21 cellular contexts compared by ENCODE assay signal in the genomic region with DNA sequence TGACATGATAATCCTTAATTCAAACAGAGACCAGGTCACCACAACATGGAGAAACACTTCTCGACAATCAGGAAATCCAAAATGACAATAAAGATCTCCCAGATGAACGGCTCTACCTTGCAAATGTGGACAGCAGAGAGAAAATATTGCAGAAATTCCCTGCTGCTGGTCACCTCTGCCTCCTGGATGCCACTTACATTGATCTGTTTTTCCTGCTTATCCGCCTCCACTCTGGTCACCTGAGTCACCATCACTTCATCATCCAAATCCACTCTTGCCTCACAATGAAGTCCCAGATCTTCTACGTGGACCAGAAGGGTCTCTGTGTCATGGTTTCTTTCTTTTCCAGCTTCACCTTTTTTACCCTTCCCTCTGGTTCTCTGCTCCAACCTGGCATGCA. TPM values are rescaled to one million over a fixed set of nuclear protein-coding genes. Genes with fewer than 3 reads are reported as not detected.
DNase-seq lines count a peak whose midpoint lies in the region; ATAC-seq, FAIRE-seq and TF ChIP-seq lines count a peak whose summit lies in the region.
"Had no signal": no experiment of that assay in that cellular context is flagged by ENCODE, and none has a peak within 500 bp of the region (broad histone marks: within the 10 kb centered on the region; RNA-seq: fewer than 3 reads in every experiment).

No MANE protein-coding gene starts in this region.

- no peak for TF ChIP-seq EP300 in HepG2 (IDR thresholded peaks at IDR 0.05; ENCODE audit: low read depth in 2 of 2, low read length in 2 of 2)
- TF ChIP-seq EP300 in HepG2 (CRISPR knock-in tag; IDR thresholded peaks at IDR 0.05; ENCODE audit: borderline replicate concordance), result no peak

- no TSS peak for BruUV-seq in HepG2 (replicated peaks; lab: Mats Ljungman, UMichigan)

- peaks cover 5% of the 10 kb centered on the region for H3K36me3 Mint-ChIP-seq in T-helper 17 cell (ENCODE audit: low read depth)

- TF ChIP-seq POLR2A in HepG2 (IDR thresholded peaks at IDR 0.05; ENCODE audit: insufficient read depth in 1 of 2, low read depth in 2 of 2, low read length in 2 of 2), result no peak

- H3K4me1 Mint-ChIP-seq in T-helper 17 cell, result peaks cover 59% of the 10 kb centered on the region
- H3K4me1 Mint-ChIP-seq: neural crest cell had no signal

- H3K9me3 ChIP-seq in liver (ENCODE audit: control insufficient read depth in 4 of 4, low read length in 3 of 4) (no peaks in the 10 kb centered on the region), HepG2 (ENCODE audit: low read length) (no peaks in the 10 kb centered on the region), T-helper 17 cell (ENCODE audit: control insufficient read depth, low read length, poor library complexity, severe bottlenecking) (no peaks in the 10 kb centered on the region), esophagus (ENCODE audit: control insufficient read depth in 2 of 2, insufficient read depth in 1 of 2, low read depth in 1 of 2, low read length in 1 of 2) (no peaks in the 10 kb centered on the region)

- H3K27me3 ChIP-seq in liver (ENCODE audit: control insufficient read depth in 4 of 4, insufficient read depth in 4 of 4, low read length in 3 of 4) (no peaks in the 10 kb centered on the region), HepG2 (ENCODE audit: control insufficient read depth in 1 of 2, insufficient read depth in 2 of 2, low read length in 2 of 2) (no peaks in the 10 kb centered on the region), esophagus (ENCODE audit: control insufficient read depth in 1 of 2, insufficient read depth in 2 of 2, low read length in 2 of 2) (no peaks in the 10 kb centered on the region)

- TF ChIP-seq RAD21 in liver (IDR thresholded peaks at IDR 0.05) (no peak), HepG2 (CRISPR knock-in tag; IDR thresholded peaks at IDR 0.05) (no peak)

- peaks cover 0 to 32% (median 15%) of the 10 kb centered on the region in 4 donors for H3K4me1 ChIP-seq in liver (ENCODE audit: control insufficient read depth in 4 of 4, insufficient read depth in 4 of 4, low read length in 3 of 4)
- no peaks in the 10 kb centered on the region for H3K4me1 ChIP-seq in HepG2 (ENCODE audit: insufficient read depth, low read length)
- H3K4me1 ChIP-seq in esophagus (ENCODE audit: control insufficient read depth in 2 of 2, insufficient read depth in 2 of 2, low read length in 1 of 2), result peaks cover 0 to 18% of the 10 kb centered on the region in 2 donors

- H3K4me2 ChIP-seq in HepG2 (ENCODE audit: low read depth, low read length), result no peak overlapping the region

- intact Hi-C loops in HepG2 (cut with micrococcal nuclease; ENCODE audit: unreplicated experiment), result no loop called here

- peak overlapping the region; percentile 26 to 29 for H3K27ac ChIP-seq in liver (ENCODE audit: low read depth in 1 of 2, low read length in 2 of 2)
- H3K27ac ChIP-seq in HepG2 (ENCODE audit: extremely low read length, insufficient read depth, low read length), result no peak overlapping the region
- peak overlapping the region; percentile 40 to 57 for H3K27ac ChIP-seq in esophagus (ENCODE audit: low read depth in 2 of 2, low read length in 1 of 2)
- H3K27ac ChIP-seq: HL-60 had no signal

- TF ChIP-seq CTCF in liver (IDR thresholded peaks at IDR 0.05; ENCODE audit: low read depth, low read length, missing input control) (no peak), HepG2 (CRISPR knock-in tag; IDR thresholded peaks at IDR 0.05) (no peak)

- WGBS in liver, result 60% methylated on average over 4 of the region's 4 CpGs
- WGBS in HepG2 (ENCODE audit: low lambda C conversion rate), result 23% methylated on average over 4 of the region's 4 CpGs
- WGBS in esophagus, 2 donors, result 62 to 77% methylated on average over 4 of the region's 4 CpGs

- DNase-seq in HepG2 (ENCODE audit: low spot score) (no peak), T-helper 17 cell (no peak), GM19238 (ENCODE audit: insufficient read length, low spot score) (no peak), iPS-NIHi7 (ENCODE audit: extremely low spot score) (no peak), H4 (ENCODE audit: low spot score) (no peak), SHP77 (lab: John Stamatoyannopoulos, UW) (no peak)
- DNase-seq: activated T-cell treated with anti-CD3 and anti-CD28 coated beads, Interleukin-2, amount 50 U/mL, for 4 hours; amygdala; cerebellar nuclear complex; effector memory CD8-positive, alpha-beta T cell; GDM1; islet precursor cell; KBM-7; mesendoderm; NCI-H526 treated with DMSO at 0.1 percent for 48 hours; OCI-M1; stimulated activated naive CD4-positive, alpha-beta T cell treated with Interleukin-2 at 50 U/mL for 16 hours had no signal

- H3K27ac Mint-ChIP-seq in T-helper 17 cell, result peak overlapping the region; percentile 97

- H3K4me3 ChIP-seq in liver (ENCODE audit: low read depth in 1 of 3, low read length in 3 of 3) (no peak overlapping the region), HepG2 (replicated peaks in 1 of 3; ENCODE audit: insufficient read depth in 1 of 3, low read depth in 2 of 3, low read length in 3 of 3) (no peak overlapping the region), esophagus (ENCODE audit: low read depth in 1 of 2, low read length in 2 of 2) (no peak overlapping the region)

- H3K9ac ChIP-seq in liver (ENCODE audit: low read depth in 1 of 2, low read length in 2 of 2) (no peak overlapping the region), HepG2 (ENCODE audit: insufficient read depth, low read depth, low read length) (no peak overlapping the region)

- no peak overlapping the region for H2AFZ ChIP-seq in HepG2 (ENCODE audit: low read length)

- in situ Hi-C loops in HepG2 (cut with HindIII; ENCODE audit: extremely low pct_ligation_motif_present, low pct_unique_long_range_greater_than_20kb), result no loop called here

- H4K20me1 ChIP-seq in HepG2 (ENCODE audit: insufficient read depth, low read length), result no peaks in the 10 kb centered on the region

- no peaks in the 10 kb centered on the region for H3K36me3 ChIP-seq in liver (ENCODE audit: control insufficient read depth in 4 of 4, insufficient read depth in 3 of 4, low read depth in 1 of 4, low read length in 3 of 4)
- H3K36me3 ChIP-seq in HepG2 (replicated peaks in 1 of 2; ENCODE audit: control insufficient read depth in 1 of 2, insufficient read depth in 2 of 2, low read length in 2 of 2), result no peaks in the 10 kb centered on the region
- no peaks in the 10 kb centered on the region for H3K36me3 ChIP-seq in esophagus (ENCODE audit: control insufficient read depth in 2 of 2, insufficient read depth in 2 of 2, low read length in 1 of 2)

- no peak for FAIRE-seq in HepG2 (lab: Jason Lieb, UNC)

- no peaks in the 10 kb centered on the region for H3K79me2 ChIP-seq in HepG2 (ENCODE audit: insufficient read depth, low read length)

- POLR2A ChIA-PET in HepG2 (lab: Yijun Ruan, JAX), result no interaction called here

- ATAC-seq in HepG2 (no peak), T-helper 17 cell (no peak)
- ATAC-seq: activated T-cell treated with anti-CD3 and anti-CD28 coated beads, Interleukin-2, amount 50 U/mL, for 4 hours; effector memory CD8-positive, alpha-beta T cell had no signal

- no peaks in the 10 kb centered on the region for H3K27me3 Mint-ChIP-seq in T-helper 17 cell
- H3K27me3 Mint-ChIP-seq: effector memory CD8-positive, alpha-beta T cell had no signal

- H3K4me3 Mint-ChIP-seq in T-helper 17 cell, result no peak overlapping the region
- H3K4me3 Mint-ChIP-seq: activated T-cell treated with anti-CD3 and anti-CD28 coated beads, Interleukin-2, amount 50 U/mL, for 4 hours; neural crest cell had no signal

- CTCF ChIA-PET in HepG2 (lab: Yijun Ruan, JAX; ENCODE audit: low intra/inter-chr PET ratio, low total read pairs), result no interaction called here

TF ChIP-seq in liver, 16 proteins besides CTCF, POLR2A, EP300 and RAD21 (continues in another document):
- no peak for TF ChIP-seq JUND (IDR thresholded peaks at IDR 0.05)

TF ChIP-seq in HepG2, 621 proteins besides CTCF, POLR2A, EP300 and RAD21 (continues in another document):
- no peak for TF ChIP-seq HMG20A (CRISPR knock-in tag; IDR thresholded peaks at IDR 0.05; ENCODE audit: borderline replicate concordance)
- TF ChIP-seq, protein P1, sequence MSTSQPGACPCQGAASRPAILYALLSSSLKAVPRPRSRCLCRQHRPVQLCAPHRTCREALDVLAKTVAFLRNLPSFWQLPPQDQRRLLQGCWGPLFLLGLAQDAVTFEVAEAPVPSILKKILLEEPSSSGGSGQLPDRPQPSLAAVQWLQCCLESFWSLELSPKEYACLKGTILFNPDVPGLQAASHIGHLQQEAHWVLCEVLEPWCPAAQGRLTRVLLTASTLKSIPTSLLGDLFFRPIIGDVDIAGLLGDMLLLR (CRISPR knock-in tag; IDR thresholded peaks at IDR 0.05), result no peak
- no peak for TF ChIP-seq CBX2 (IDR thresholded peaks at IDR 0.05; ENCODE audit: low read depth, low read length)
- TF ChIP-seq CBX2 (CRISPR knock-in tag; IDR thresholded peaks at IDR 0.05; ENCODE audit: low read depth), result no peak

RNA-seq across cellular contexts. Expression of gene TTC9, which starts 21.1 kb away (rescaled TPM):
- under 1 TPM; 0.09 to 0.59 TPM for total RNA-seq in liver
- under 1 TPM; 0.31 to 0.98 TPM for polyA plus RNA-seq in liver
- total RNA-seq in HepG2 (2016; rRNA removed; fragmentation: Illumina TruSeq; extraction: Trizol), result 0.13 and 0.14 TPM in 2 replicates
- 0.09 and 0.10 TPM in 2 replicates for total RNA-seq in HepG2 (2016; cell fraction: cytosol; rRNA removed; fragmentation: Illumina TruSeq; extraction: Trizol; ENCODE audit: low read depth)
- 0.06 and 0.15 TPM in 2 replicates for total RNA-seq in HepG2 (2016; cell fraction: insoluble cytoplasmic fraction; rRNA removed; fragmentation: Illumina TruSeq; extraction: Trizol)
- total RNA-seq in HepG2 (2016; cell fraction: membrane; rRNA removed; fragmentation: Illumina TruSeq; extraction: Trizol), result 0.14 and 0.15 TPM in 2 replicates
- total RNA-seq in HepG2 (2016; cell fraction: nucleus; rRNA removed; fragmentation: Illumina TruSeq; extraction: Trizol), result 0.13 TPM in 1 of 2 replicates, not detected in the other
- polyA plus RNA-seq in HepG2 (2011; rRNA removed), result 0.30 and 0.46 TPM in 2 replicates
- 0.25 and 0.38 TPM in 2 replicates for polyA plus RNA-seq in HepG2 (2011; cell fraction: cytosol; rRNA removed)
- polyA plus RNA-seq in HepG2 (2011; cell fraction: nucleus; rRNA removed), result 0.19 TPM in 2 replicates
- 0.11 and 0.28 TPM in 2 replicates for polyA plus RNA-seq in HepG2 (2012)
- 0.07 and 0.11 TPM in 2 replicates for polyA plus RNA-seq in HepG2 (2016; cell fraction: cytosol; fragmentation: Illumina TruSeq; extraction: Trizol; ENCODE audit: low read depth)
- 0.16 and 0.17 TPM in 2 replicates for polyA plus RNA-seq in HepG2 (2016; cell fraction: insoluble cytoplasmic fraction; fragmentation: Illumina TruSeq; extraction: Trizol; ENCODE audit: low read depth)
- polyA plus RNA-seq in HepG2 (2016; cell fraction: membrane; fragmentation: Illumina TruSeq; extraction: Trizol; ENCODE audit: low read depth), result 0.14 and 0.16 TPM in 2 replicates
- 0.19 and 0.24 TPM in 2 replicates for polyA plus RNA-seq in HepG2 (2016; cell fraction: nucleus; fragmentation: Illumina TruSeq; extraction: Trizol; ENCODE audit: insufficient read depth, low read depth)
- polyA minus RNA-seq in HepG2 (2011; rRNA and poly(A)+ RNA removed; ENCODE audit: low replicate concordance), result 0.26 and 0.65 TPM in 2 replicates
- polyA minus RNA-seq in HepG2 (2011; cell fraction: cytosol; rRNA and poly(A)+ RNA removed), result 0.18 and 0.30 TPM in 2 replicates
- 0.37 TPM in 1 of 2 replicates, not detected in the other for polyA minus RNA-seq in HepG2 (2011; cell fraction: nucleus; rRNA and poly(A)+ RNA removed)
- total RNA-seq in T-helper 17 cell, result 10 to 100 TPM in 1 of 2 donors, 1 to 10 TPM in 1; 8.2 to 11.7 TPM
- 10 to 100 TPM; 43.3 to 67.9 TPM for polyA plus RNA-seq in esophagus
- 0.68 and 0.88 TPM in 2 replicates for total RNA-seq in H4 (2014; rRNA removed; shearing (Covaris generic))
